28 cellular contexts compared by ENCODE assay signal in the genomic region with DNA sequence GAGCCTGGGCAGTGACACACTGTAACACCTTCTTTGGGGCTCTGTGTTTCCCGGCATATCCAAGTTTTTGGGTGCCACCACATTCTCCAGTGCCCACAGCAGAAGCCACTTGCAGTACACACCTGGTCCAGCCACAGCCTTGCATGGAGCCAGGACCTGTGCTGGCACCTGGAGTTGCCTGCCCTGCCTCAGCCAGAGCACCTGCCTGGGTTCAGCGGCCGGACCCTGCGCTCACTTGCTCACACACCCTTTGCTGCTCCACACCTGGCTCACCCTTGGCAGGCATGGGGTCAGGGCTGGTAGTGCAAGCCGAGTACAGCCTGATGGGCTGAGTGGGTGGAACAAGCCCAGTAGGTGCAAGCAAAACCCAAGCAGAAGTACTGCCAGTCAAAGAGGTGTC.
A peak's percentile ranks its signal among the peaks of the same experiment; 100 is the strongest.
DNase-seq lines count a peak whose midpoint lies in the region; ATAC-seq, FAIRE-seq and TF ChIP-seq lines count a peak whose summit lies in the region.
"Had no signal": no experiment of that assay in that cellular context is flagged by ENCODE, and none has a peak within 500 bp of the region (broad histone marks: within the 10 kb centered on the region; RNA-seq: fewer than 3 reads in every experiment).

No MANE protein-coding gene starts in this region.

- H2BK5ac ChIP-seq in H1 (ENCODE audit: low read depth, low read length) = no peak overlapping the region
- H2BK5ac ChIP-seq in neuronal stem cell (ENCODE audit: low read length) = no peak overlapping the region

- no TSS peak for BruUV-seq in PC-9 (replicated peaks; lab: Mats Ljungman, UMichigan)

- no peak overlapping the region for H3K18ac ChIP-seq in H1 (ENCODE audit: extremely low read depth, low read length)
- H3K18ac ChIP-seq in neuronal stem cell (ENCODE audit: low read length) = no peak overlapping the region

- no peaks in the 10 kb centered on the region for H3K9me3 ChIP-seq in H1 (ENCODE audit: insufficient read depth in 2 of 2, low read depth in 1 of 2, low read length in 1 of 2)
- H3K9me3 ChIP-seq in neuronal stem cell (replicated peaks in 1 of 2; ENCODE audit: control insufficient read depth in 2 of 2, insufficient read depth in 1 of 2, low read depth in 1 of 2, low read length in 2 of 2) = no peaks in the 10 kb centered on the region
- H3K9me3 ChIP-seq in upper lobe of right lung = no peaks in the 10 kb centered on the region
- H3K9me3 ChIP-seq in PC-9 (ENCODE audit: insufficient read depth, low read depth) = no peaks in the 10 kb centered on the region
- H3K9me3 ChIP-seq: BE2C had no signal

- peak overlapping the region; percentile 51; the same call in 1 of the 2 replicates for H2AFZ ChIP-seq in H1 (ENCODE audit: low read length)
- peak overlapping the region; percentile 28 for H2AFZ ChIP-seq in neuronal stem cell (ENCODE audit: low read length)
- H2AFZ ChIP-seq in PC-9 = no peak overlapping the region

- TF ChIP-seq RAD21 in H1 (IDR thresholded peaks at IDR 0.05 in 1 of 2, conservative IDR thresholded peaks at IDR 0.05 in 1 of 2; ENCODE audit: low read depth in 2 of 2, low read length in 2 of 2) = no peak

- H4K8ac ChIP-seq in H1 (ENCODE audit: extremely low read depth, insufficient read depth, low read length) = no peak overlapping the region
- H4K8ac ChIP-seq in neuronal stem cell (ENCODE audit: low read depth, low read length) = no peak overlapping the region

- no peak overlapping the region for H4K5ac ChIP-seq in H1 (ENCODE audit: insufficient read length, low read depth, low read length)

- no peak for FAIRE-seq in H1 (lab: Jason Lieb, UNC)
- FAIRE-seq: GM12891, HTR-8/SVneo, K562 had no signal

- H3K23me2 ChIP-seq in H1 (ENCODE audit: low read depth, low read length) = no peaks in the 10 kb centered on the region

- no peak overlapping the region for H3K14ac ChIP-seq in H1 (ENCODE audit: insufficient read length)
- no peak overlapping the region for H3K14ac ChIP-seq in neuronal stem cell (ENCODE audit: low read length)

- POLR2A ChIA-PET in H1 (lab: Charles Lee; ENCODE audit: partially characterized antibody) = no interaction called here
- POLR2A ChIA-PET in PC-9 (lab: Charles Lee; ENCODE audit: unreplicated experiment) = no interaction called here

- H4K91ac ChIP-seq in H1 (replicated peaks; ENCODE audit: insufficient read length, low read length) (no peak overlapping the region), neuronal stem cell (ENCODE audit: low read depth, low read length, poor library complexity) (no peak overlapping the region)

- H3K9me2 ChIP-seq in PC-9 (ENCODE audit: insufficient read depth) = no peaks in the 10 kb centered on the region

- no peaks in the 10 kb centered on the region for H3K79me1 ChIP-seq in H1 (ENCODE audit: low read depth, low read length)
- H3K79me1 ChIP-seq in neuronal stem cell (ENCODE audit: low read depth, low read length) = no peaks in the 10 kb centered on the region

- TF ChIP-seq EP300 in H1 (IDR thresholded peaks at IDR 0.05; ENCODE audit: borderline replicate concordance in 1 of 2, low read depth in 2 of 2, low read length in 2 of 2) = no peak

- H2BK120ac ChIP-seq in H1 (replicated peaks; ENCODE audit: low read depth, low read length) (no peak overlapping the region), neuronal stem cell (ENCODE audit: low read depth, low read length) (no peak overlapping the region)

- H2BK12ac ChIP-seq in H1 (ENCODE audit: low read depth, low read length) = no peak overlapping the region
- no peak overlapping the region for H2BK12ac ChIP-seq in neuronal stem cell (ENCODE audit: low read length)

- H2BK15ac ChIP-seq in H1 (ENCODE audit: low read length) = no peak overlapping the region
- no peak overlapping the region for H2BK15ac ChIP-seq in neuronal stem cell (ENCODE audit: low read length)

- H3K27ac ChIP-seq in H1 (ENCODE audit: low read depth, low read length) (no peak overlapping the region), neuronal stem cell (replicated peaks; ENCODE audit: low read length) (no peak overlapping the region), upper lobe of right lung (no peak overlapping the region), PC-9 (no peak overlapping the region)
- H3K27ac ChIP-seq: SJSA1 had no signal

- no peak overlapping the region for H3K4me3 ChIP-seq in H1 (ENCODE audit: extremely low read depth in 1 of 4, insufficient read depth in 2 of 4, low read depth in 3 of 4, low read length in 4 of 4)
- no peak overlapping the region for H3K4me3 ChIP-seq in neuronal stem cell (ENCODE audit: low read length in 2 of 2)
- H3K4me3 ChIP-seq in upper lobe of right lung = no peak overlapping the region
- H3K4me3 ChIP-seq in PC-9 = no peak overlapping the region
- H3K4me3 ChIP-seq: K562, SJSA1 had no signal

- intact Hi-C loops in upper lobe of right lung (cut with DNase I) (no loop called here), PC-9 (cut with micrococcal nuclease; ENCODE audit: unreplicated experiment) (no loop called here)

- 92% methylated on average over 5 of the region's 5 CpGs; no CpG with 5 or more reads in 1 of the 2 experiments for WGBS in H1 (ENCODE audit: extremely low coverage in 1 of 2, insufficient coverage in 1 of 2, insufficient read length in 1 of 2, insufficient replicate concordance in 2 of 2, low coverage in 1 of 2, low lambda C conversion rate in 2 of 2, missing lambda C conversion rate in 1 of 2), 2 experiments
- WGBS in neuronal stem cell (ENCODE audit: extremely low coverage in 2 of 2, insufficient read length in 2 of 2, insufficient replicate concordance in 1 of 2), 2 donors = no CpG with 5 or more reads among the region's 5 CpGs

- peak; percentile 39 for ATAC-seq in upper lobe of right lung
- no peak for ATAC-seq in HG03135 (IDR thresholded peaks at IDR 0.05; ENCODE audit: unreplicated experiment)
- ATAC-seq: HCT116, K562 had no signal

- H3K4ac ChIP-seq in H1 (replicated peaks; ENCODE audit: insufficient read length, low read depth, low read length) (no peak overlapping the region), neuronal stem cell (ENCODE audit: low read length) (no peak overlapping the region)

- H3K23ac ChIP-seq in H1 (ENCODE audit: insufficient read length) = no peak overlapping the region
- H3K23ac ChIP-seq in neuronal stem cell (ENCODE audit: low read depth, low read length, poor library complexity) = no peak overlapping the region

- H4K20me1 ChIP-seq in H1 (replicated peaks in 1 of 2; ENCODE audit: control insufficient read depth in 1 of 2, insufficient read depth in 2 of 2, low read length in 2 of 2) (no peaks in the 10 kb centered on the region), PC-9 (ENCODE audit: insufficient read depth) (no peaks in the 10 kb centered on the region)

- H3K9ac ChIP-seq in H1 (replicated peaks in 1 of 4; ENCODE audit: extremely low read depth in 1 of 4, low read depth in 3 of 4, low read length in 3 of 4) (no peak overlapping the region), neuronal stem cell (ENCODE audit: low read depth, low read length, poor library complexity) (no peak overlapping the region)

- CTCF ChIA-PET in H1 (lab: Charles Lee; ENCODE audit: partially characterized antibody) = interaction anchor here (1.5 kb wide), 1 partner anchor 16 kb away, joined by 4 read pairs; no protein-coding TSS in a partner anchor
- CTCF ChIA-PET in PC-9 (lab: Charles Lee) = no interaction called here

- H3K4me2 ChIP-seq in H1 (ENCODE audit: insufficient read depth in 1 of 2, low read depth in 2 of 2, low read length in 2 of 2) (no peak overlapping the region), neuronal stem cell (ENCODE audit: insufficient read depth, low read length, poor library complexity, severe bottlenecking) (no peak overlapping the region), PC-9 (no peak overlapping the region)

- peak; percentile 3 for DNase-seq in activated gamma-delta T cell (lab: John Stamatoyannopoulos, UW)
- DNase-seq in activated gamma-delta T cell treated with Interleukin-2 at 50 U/mL for 16 hours = no peak
- DNase-seq in H1 (ENCODE audit: low read depth in 1 of 2, low spot score in 2 of 2) = no peak
- DNase-seq in neuronal stem cell (ENCODE audit: low spot score) = no peak
- peak; percentile 45 for DNase-seq in upper lobe of right lung
- DNase-seq in PC-9 = no peak
- no peak for DNase-seq in amniotic stem cell (lab: John Stamatoyannopoulos, UW)
- DNase-seq: 8988T, ACHN, BE2C, DMS 273 treated with DMSO at 0.1 percent for 48 hours, DMS79, GF-D8, Kasumi-1, MV-4-11, NCI-H1105 treated with DMSO at 0.1 percent for 48 hours, NCI-H146, NCI-H2029, NCI-H446, NCI-H524 treated with DMSO at 0.1 percent for 48 hours, NCI-H774, Right ventricle myocardium superior had no signal

- H3K27me3 ChIP-seq in H1 (replicated peaks in 1 of 4; ENCODE audit: control insufficient read depth in 3 of 4, extremely low read depth in 1 of 4, insufficient read depth in 3 of 4, low read length in 3 of 4) (no peaks in the 10 kb centered on the region), neuronal stem cell (ENCODE audit: control insufficient read depth in 3 of 3, insufficient read depth in 3 of 3, low read depth in 1 of 3, low read length in 3 of 3) (no peaks in the 10 kb centered on the region), upper lobe of right lung (no peaks in the 10 kb centered on the region), PC-9 (ENCODE audit: insufficient read depth, low read depth) (no peaks in the 10 kb centered on the region)
- H3K27me3 ChIP-seq: BE2C, SJSA1 had no signal

- no peaks in the 10 kb centered on the region; a peak in 1 of 7 replicates for H3K4me1 ChIP-seq in H1 (replicated peaks in 1 of 4; ENCODE audit: control insufficient read depth in 3 of 4, insufficient read depth in 4 of 4, low read length in 3 of 4)
- peaks cover 0 to 2% of the 10 kb centered on the region in 2 donors for H3K4me1 ChIP-seq in neuronal stem cell (ENCODE audit: control insufficient read depth in 2 of 2, insufficient read depth in 1 of 2, low read depth in 1 of 2, low read length in 2 of 2)
- no peaks in the 10 kb centered on the region for H3K4me1 ChIP-seq in upper lobe of right lung
- H3K4me1 ChIP-seq in PC-9 (replicated peaks; ENCODE audit: insufficient read depth) = no peaks in the 10 kb centered on the region
- H3K4me1 ChIP-seq: BE2C, SJSA1 had no signal

- H2AK5ac ChIP-seq in H1 (ENCODE audit: low read depth, low read length) (no peak overlapping the region), neuronal stem cell (ENCODE audit: low read depth, low read length) (no peak overlapping the region)

- TF ChIP-seq POLR2A in H1 (IDR thresholded peaks at IDR 0.05; ENCODE audit: control extremely low read depth in 1 of 2, low read depth in 2 of 2, low read length in 2 of 2) = no peak

- no peaks in the 10 kb centered on the region for H3K79me2 ChIP-seq in H1 (ENCODE audit: control insufficient read depth in 1 of 2, insufficient read depth in 2 of 2, low read length in 2 of 2)
- no peaks in the 10 kb centered on the region for H3K79me2 ChIP-seq in PC-9 (ENCODE audit: low read depth)

- no peak overlapping the region for H2BK20ac ChIP-seq in H1 (ENCODE audit: low read length)

- TF ChIP-seq CTCF in H1 (IDR thresholded peaks at IDR 0.05; ENCODE audit: control extremely low read depth in 1 of 3, insufficient read depth in 1 of 3, low read depth in 1 of 3, low read length in 3 of 3) (no peak), upper lobe of right lung (IDR thresholded peaks at IDR 0.05) (no peak), PC-9 (conservative IDR thresholded peaks at IDR 0.05) (no peak)

- no peak overlapping the region for H3K56ac ChIP-seq in H1 (replicated peaks; ENCODE audit: insufficient read length, low read depth, low read length)

- H3K36me3 ChIP-seq in H1 (ENCODE audit: control insufficient read depth in 2 of 4, insufficient read depth in 4 of 4, low read length in 3 of 4) = no peaks in the 10 kb centered on the region
- no peaks in the 10 kb centered on the region for H3K36me3 ChIP-seq in neuronal stem cell (replicated peaks in 1 of 2; ENCODE audit: control insufficient read depth in 2 of 2, insufficient read depth in 2 of 2, low read length in 2 of 2)
- H3K36me3 ChIP-seq in upper lobe of right lung = no peaks in the 10 kb centered on the region
- H3K36me3 ChIP-seq in PC-9 (ENCODE audit: low read depth) = no peaks in the 10 kb centered on the region
- H3K36me3 ChIP-seq: BE2C, SJSA1 had no signal

- H3F3A ChIP-seq in PC-9 (ENCODE audit: insufficient read depth, low read depth) = no peaks in the 10 kb centered on the region

Comparison
In these comparisons a context has a peak if more than half of its experiments do, and no peak if none do; other contexts are left out.
1. DNase-seq: peak in activated gamma-delta T cell (single experiment) and upper lobe of right lung (single experiment); none in activated gamma-delta T cell treated with Interleukin-2 at 50 U/mL for 16 hours (single experiment), H1 (0 of 2), neuronal stem cell (single experiment), PC-9 (0 of 2) and amniotic stem cell (single experiment).